In the genomic region with DNA sequence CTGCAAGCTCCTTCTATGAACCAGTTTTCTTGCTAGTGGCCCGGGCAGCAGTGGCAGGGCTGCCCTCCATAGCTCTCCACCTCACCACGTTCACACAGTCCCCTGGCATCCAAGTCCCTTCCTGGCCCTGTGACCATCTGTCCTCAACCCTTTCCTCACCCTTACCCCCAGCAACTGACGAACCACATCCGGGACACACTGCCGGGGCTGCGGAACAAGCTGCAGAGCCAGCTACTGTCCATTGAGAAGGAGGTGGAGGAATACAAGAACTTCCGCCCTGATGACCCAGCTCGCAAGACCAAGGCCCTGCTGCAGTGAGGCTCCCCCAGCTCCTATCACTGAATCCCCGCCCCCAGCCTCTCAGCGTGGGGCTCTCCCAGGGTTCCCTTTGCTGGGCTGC, we compare ENCODE assay signal across 21 cellular contexts. TPM values are rescaled to one million over a fixed set of nuclear protein-coding genes. Genes with fewer than 3 reads are reported as not detected.
A peak's percentile ranks its signal among the peaks of the same experiment; 100 is the strongest.
DNase-seq lines count a peak whose midpoint lies in the region; ATAC-seq and TF ChIP-seq lines count a peak whose summit lies in the region.
"Had no signal": no experiment of that assay in that cellular context is flagged by ENCODE, and none has a peak within 500 bp of the region (broad histone marks: within the 10 kb centered on the region; RNA-seq: fewer than 3 reads in every experiment).

No MANE protein-coding gene starts in this region.

- no peaks in the 10 kb centered on the region for H3K9me3 ChIP-seq in osteoblast (ENCODE audit: low read depth, low read length)
- H3K9me3 ChIP-seq: BLaER1 had no signal

- H3K4me2 ChIP-seq in osteoblast (ENCODE audit: insufficient read depth, low read length): no peak overlapping the region
- H3K4me2 ChIP-seq: BLaER1, GM23338 had no signal

- no peaks in the 10 kb centered on the region for H3K27me3 ChIP-seq in osteoblast (ENCODE audit: insufficient read depth, low read length)
- H3K27me3 ChIP-seq: BLaER1 had no signal

- no peaks in the 10 kb centered on the region for H3K79me2 ChIP-seq in osteoblast (ENCODE audit: insufficient read depth, low read length)

- no peaks in the 10 kb centered on the region for H3K9me3 Mint-ChIP-seq in activated B cell treated with CpG ODN at 0.5 μM for 24 hours
- no peaks in the 10 kb centered on the region for H3K9me3 Mint-ChIP-seq in neural crest cell
- H3K9me3 Mint-ChIP-seq: CD8-positive, alpha-beta T cell; GM23338; H9 had no signal

- H2AFZ ChIP-seq in osteoblast (ENCODE audit: low read length): no peak overlapping the region
- H2AFZ ChIP-seq: GM23338 had no signal

- H3K36me3 ChIP-seq in osteoblast (ENCODE audit: insufficient read depth, low read length): no peaks in the 10 kb centered on the region

- H3K27ac Mint-ChIP-seq in activated B cell treated with CpG ODN at 0.5 μM for 24 hours: peak overlapping the region; percentile 27
- peak overlapping the region; percentile 78 for H3K27ac Mint-ChIP-seq in neural crest cell (ENCODE audit: unreplicated experiment)
- H3K27ac Mint-ChIP-seq: CD8-positive, alpha-beta T cell; GM23338; H9 had no signal

- POLR2A ChIA-PET in activated B cell treated with CpG ODN at 0.5 μM for 24 hours (lab: Charles Lee): no interaction called here

- peaks cover 3% of the 10 kb centered on the region for H4K20me1 ChIP-seq in osteoblast (ENCODE audit: insufficient read depth, low read length)
- H4K20me1 ChIP-seq: BLaER1 had no signal

- H3K4me1 Mint-ChIP-seq in activated B cell treated with CpG ODN at 0.5 μM for 24 hours (peaks cover 11% of the 10 kb centered on the region), neural crest cell (peaks cover 16% of the 10 kb centered on the region)

- peaks cover 2% of the 10 kb centered on the region for H3K27me3 Mint-ChIP-seq in activated B cell treated with CpG ODN at 0.5 μM for 24 hours
- H3K27me3 Mint-ChIP-seq in neural crest cell (ENCODE audit: low read depth): no peaks in the 10 kb centered on the region

- DNase-seq in activated B cell treated with CpG ODN at 0.5 μM for 24 hours (no peak), epidermal melanocyte (ENCODE audit: insufficient read length, low spot score) (peak; percentile 10), neural crest cell (ENCODE audit: low read depth, low spot score) (no peak), osteoblast (ENCODE audit: insufficient read length, low spot score, missing footprints) (peak; percentile 56), iPS-NIHi7 (ENCODE audit: extremely low spot score) (no peak), COLO829 (ENCODE audit: low spot score) (no peak)
- DNase-seq in stimulated activated CD4-positive, alpha-beta T cell treated with anti-CD3 and anti-CD28 coated beads, Interleukin-15, amount 100 ng/mL, for 24 hours: no peak
- DNase-seq: CD4-positive, CD25-positive, alpha-beta regulatory T cell; CD8-positive, alpha-beta T cell; DMS 273 treated with DMSO at 0.1 percent for 48 hours; DMS79; EL; GDM1; H9 had no signal

- CTCF ChIA-PET in activated B cell treated with CpG ODN at 0.5 μM for 24 hours (lab: Charles Lee): no interaction called here

- no peak overlapping the region for H3K27ac ChIP-seq in osteoblast (ENCODE audit: low read depth, low read length)
- H3K27ac ChIP-seq: BLaER1, C4-2B had no signal

- H3K4me1 ChIP-seq in osteoblast (ENCODE audit: insufficient read depth, low read length): no peaks in the 10 kb centered on the region

- ATAC-seq in activated B cell treated with CpG ODN at 0.5 μM for 24 hours (ENCODE audit: low read depth) (no peak), GM21526 (IDR thresholded peaks at IDR 0.05; ENCODE audit: low FRiP score, unreplicated experiment) (no peak)
- ATAC-seq: CD8-positive, alpha-beta T cell; GM12878; GM23338; HCT116 had no signal

- TF ChIP-seq CTCF in activated B cell treated with CpG ODN at 0.5 μM for 24 hours (IDR thresholded peaks at IDR 0.05): no peak
- TF ChIP-seq CTCF in neural crest cell (conservative IDR thresholded peaks at IDR 0.05): no peak
- no peak for TF ChIP-seq CTCF in osteoblast (IDR thresholded peaks at IDR 0.05; ENCODE audit: extremely low read depth, low read depth, low read length)

- H3K4me3 ChIP-seq in osteoblast (ENCODE audit: insufficient read depth, low read length): no peak overlapping the region
- H3K4me3 ChIP-seq: BLaER1, GM12878, GM23338 had no signal

- intact Hi-C loops in activated B cell treated with CpG ODN at 0.5 μM for 24 hours (cut with micrococcal nuclease): no loop called here

- H3K36me3 Mint-ChIP-seq in activated B cell treated with CpG ODN at 0.5 μM for 24 hours (ENCODE audit: low read depth): no peaks in the 10 kb centered on the region
- peaks cover 3% of the 10 kb centered on the region for H3K36me3 Mint-ChIP-seq in neural crest cell (ENCODE audit: low read depth)
- H3K36me3 Mint-ChIP-seq: CD4-positive, CD25-positive, alpha-beta regulatory T cell; CD8-positive, alpha-beta T cell had no signal

- H3K4me3 Mint-ChIP-seq in activated B cell treated with CpG ODN at 0.5 μM for 24 hours (no peak overlapping the region), neural crest cell (no peak overlapping the region)
- H3K4me3 Mint-ChIP-seq: B cell; CD8-positive, alpha-beta T cell; GM23338; H9 had no signal

RNA-seq across cellular contexts. Expression of gene DNM1, which starts 18.8 kb away (rescaled TPM):
- total RNA-seq in activated B cell treated with CpG ODN at 0.5 μM for 24 hours: 0.81 and 0.86 TPM in 2 replicates
- 84.0 and 87.2 TPM in 2 replicates for total RNA-seq in neural crest cell
- total RNA-seq in osteoblast: 3.6 and 6.5 TPM in 2 replicates

RNA-seq across cellular contexts. Expression of gene CIZ1, which starts 30.7 kb away (rescaled TPM):
- total RNA-seq in activated B cell treated with CpG ODN at 0.5 μM for 24 hours (142 and 160 TPM in 2 replicates), neural crest cell (201 and 226 TPM in 2 replicates), osteoblast (33.7 and 40.1 TPM in 2 replicates)

RNA-seq across cellular contexts. Expression of gene GOLGA2, which starts 53.8 kb away (rescaled TPM):
- total RNA-seq in activated B cell treated with CpG ODN at 0.5 μM for 24 hours (46.0 and 53.5 TPM in 2 replicates), neural crest cell (56.9 and 64.1 TPM in 2 replicates), osteoblast (121 and 137 TPM in 2 replicates)

RNA-seq across cellular contexts. Expression of gene SWI5, which starts 54.0 kb away (rescaled TPM):
- total RNA-seq in activated B cell treated with CpG ODN at 0.5 μM for 24 hours: 7.2 and 10.4 TPM in 2 replicates
- 17.1 and 20.7 TPM in 2 replicates for total RNA-seq in neural crest cell
- 19.2 and 20.3 TPM in 2 replicates for total RNA-seq in osteoblast

Comparison
In these comparisons a context has a peak if more than half of its experiments do, and no peak if none do; other contexts are left out.
1. DNase-seq: peak in epidermal melanocyte (single experiment) and osteoblast (single experiment); none in activated B cell treated with CpG ODN at 0.5 μM for 24 hours (single experiment), neural crest cell (single experiment), stimulated activated CD4-positive, alpha-beta T cell treated with anti-CD3 and anti-CD28 coated beads, Interleukin-15, amount 100 ng/mL, for 24 hours (single experiment), iPS-NIHi7 (single experiment) and COLO829 (single experiment).
2. RNA of gene DNM1, which starts 18.8 kb away (total RNA-seq): 84.0 to 87.2 TPM in neural crest cell; 3.6 to 6.5 TPM in osteoblast and 0.81 to 0.86 TPM in activated B cell treated with CpG ODN at 0.5 μM for 24 hours; every median in the first group is over 10 times any median in the second.